Comparison of ENCODE assay signal across 35 cellular contexts in genomic region chr20:62289898-62290297, GRCh38. TPM values are rescaled to one million over a fixed set of nuclear protein-coding genes. Genes with fewer than 3 reads are reported as not detected.
DNase-seq lines count a peak whose midpoint lies in the region; ATAC-seq, FAIRE-seq and TF ChIP-seq lines count a peak whose summit lies in the region.
"Had no signal": no experiment of that assay in that cellular context is flagged by ENCODE, and none has a peak within 500 bp of the region (broad histone marks: within the 10 kb centered on the region; RNA-seq: fewer than 3 reads in every experiment).

No MANE protein-coding gene starts in this region.

- TF ChIP-seq CTCF in IMR-90 (conservative IDR thresholded peaks at IDR 0.05; ENCODE audit: low read depth, low read length) = no peak
- no peak for TF ChIP-seq CTCF in RWPE1 (conservative IDR thresholded peaks at IDR 0.05; ENCODE audit: low read depth)
- TF ChIP-seq CTCF in RWPE2 (IDR thresholded peaks at IDR 0.05; ENCODE audit: poor library complexity, severe bottlenecking) = no peak
- TF ChIP-seq CTCF in kidney (IDR thresholded peaks at IDR 0.05; ENCODE audit: borderline replicate concordance, extremely low read depth, insufficient read depth) = no peak
- no peak for TF ChIP-seq CTCF in mucosa of descending colon (IDR thresholded peaks at IDR 0.05)
- TF ChIP-seq CTCF in MM.1S (IDR thresholded peaks at IDR 0.05; ENCODE audit: low read length) = no peak

- H3K27me3 ChIP-seq in IMR-90 (ENCODE audit: control insufficient read depth, insufficient read depth, low read length) = no peaks in the 10 kb centered on the region
- no peaks in the 10 kb centered on the region for H3K27me3 ChIP-seq in RWPE2 (ENCODE audit: insufficient read depth, poor library complexity, severe bottlenecking)
- H3K27me3 ChIP-seq in MM.1S (replicated peaks; ENCODE audit: insufficient read depth, low read length) = no peaks in the 10 kb centered on the region
- H3K27me3 ChIP-seq: BE2C, BLaER1 had no signal

- H3K4me3 ChIP-seq in IMR-90 (ENCODE audit: insufficient read depth, low read depth, low read length) (no peak overlapping the region), RWPE2 (ENCODE audit: severe bottlenecking) (no peak overlapping the region), kidney (ENCODE audit: low read length in 2 of 2) (no peak overlapping the region), mucosa of descending colon (no peak overlapping the region), MM.1S (ENCODE audit: low read length) (no peak overlapping the region)
- H3K4me3 ChIP-seq: A549; BLaER1; BLaER1 treated with 17β-estradiol and CSF1 and Interleukin-3, amounts not matched to agents 10 nM and 100 nM had no signal

- no peak overlapping the region for H3K14ac ChIP-seq in IMR-90 (replicated peaks; ENCODE audit: low read depth, low read length)

- no peak for TF ChIP-seq POLR2A in IMR-90 (IDR thresholded peaks at IDR 0.05; ENCODE audit: low read depth, low read length)

- H3K79me2 ChIP-seq in MM.1S (ENCODE audit: low read length) = no peaks in the 10 kb centered on the region

- TF ChIP-seq RAD21 in IMR-90 (IDR thresholded peaks at IDR 0.05; ENCODE audit: low read length) = no peak

- H3K23ac ChIP-seq in IMR-90 (ENCODE audit: low read depth, low read length) = no peak overlapping the region

- no peak overlapping the region for H3K18ac ChIP-seq in IMR-90 (ENCODE audit: low read depth, low read length)

- H2BK20ac ChIP-seq in IMR-90 (ENCODE audit: low read depth, low read length) = no peak overlapping the region

- no peaks in the 10 kb centered on the region for H3K9me3 ChIP-seq in IMR-90 (ENCODE audit: control insufficient read depth, insufficient read depth, low read length)
- no peaks in the 10 kb centered on the region for H3K9me3 ChIP-seq in RWPE2 (ENCODE audit: severe bottlenecking)
- no peaks in the 10 kb centered on the region for H3K9me3 ChIP-seq in kidney (ENCODE audit: control insufficient read depth in 1 of 2, low read length in 2 of 2)
- H3K9me3 ChIP-seq in mucosa of descending colon = no peaks in the 10 kb centered on the region
- no peaks in the 10 kb centered on the region for H3K9me3 ChIP-seq in MM.1S (replicated peaks; ENCODE audit: insufficient read depth, low read length)
- H3K9me3 ChIP-seq: A549; BE2C; BLaER1; BLaER1 treated with 17β-estradiol and CSF1 and Interleukin-3, amounts not matched to agents 10 nM and 100 nM; Caco-2 had no signal

- H3K27ac ChIP-seq in IMR-90 (ENCODE audit: insufficient read depth, low read length) (no peak overlapping the region), RWPE1 (0 out of 2 replicates have a peak overlapping the region, but pooled peaks have one; percentile 2), RWPE2 (ENCODE audit: poor library complexity, severe bottlenecking) (no peak overlapping the region), kidney (ENCODE audit: low read depth in 2 of 2, low read length in 2 of 2) (no peak overlapping the region), MM.1S (ENCODE audit: low read length) (no peak overlapping the region)
- H3K27ac ChIP-seq: 22Rv1; A549; BLaER1; BLaER1 treated with 17β-estradiol and CSF1 and Interleukin-3, amounts not matched to agents 10 nM and 100 nM; C4-2B had no signal

- H4K20me1 ChIP-seq in IMR-90 (ENCODE audit: insufficient read depth, low read length) (no peaks in the 10 kb centered on the region; the same call in none of the 2 replicates), MM.1S (ENCODE audit: insufficient read depth, low read length) (no peaks in the 10 kb centered on the region)

- H2AK9ac ChIP-seq in IMR-90 (replicated peaks; ENCODE audit: low read depth, low read length, poor library complexity) = peak overlapping the region; percentile 33

- no peak overlapping the region for H4K91ac ChIP-seq in IMR-90 (ENCODE audit: insufficient read depth, low read depth, low read length)

- H3K4ac ChIP-seq in IMR-90 (ENCODE audit: low read depth, low read length) = no peak overlapping the region

- no peak overlapping the region for H4K5ac ChIP-seq in IMR-90 (ENCODE audit: low read depth, low read length)

- no peaks in the 10 kb centered on the region for H3K9me2 ChIP-seq in MM.1S (replicated peaks; ENCODE audit: insufficient read depth, low read length)

- BruUV-seq in IMR-90 (replicated peaks; lab: Mats Ljungman, UMichigan) = no TSS peak

- peak; percentile 51; the same call in 1 of the 2 replicates for ATAC-seq in IMR-90 (ENCODE audit: low read depth)
- no peak for ATAC-seq in RWPE2 (ENCODE audit: low read depth)
- no peak for ATAC-seq in mucosa of descending colon
- ATAC-seq in GM18867 (IDR thresholded peaks at IDR 0.05; ENCODE audit: unreplicated experiment) = no peak
- ATAC-seq: A549; CD8-positive, alpha-beta T cell had no signal

- H3K9me1 ChIP-seq in IMR-90 (ENCODE audit: insufficient read depth, low read length) = no peaks in the 10 kb centered on the region; the same call in 1 of the 2 replicates

- H3K79me1 ChIP-seq in IMR-90 (ENCODE audit: low read depth in 1 of 2, low read length in 2 of 2) = no peaks in the 10 kb centered on the region; a peak in 1 of 4 replicates

- no peak overlapping the region for H4K8ac ChIP-seq in IMR-90 (ENCODE audit: low read depth in 2 of 2, low read length in 2 of 2)

- intact Hi-C loops in IMR-90 (cut with micrococcal nuclease) (no loop called here), kidney (cut with DNase I) (no loop called here), mucosa of descending colon (cut with DNase I, micrococcal nuclease) (no loop called here)

- H2BK120ac ChIP-seq in IMR-90 (ENCODE audit: low read depth, low read length) = no peak overlapping the region

- WGBS in IMR-90 (ENCODE audit: extremely low coverage in 2 of 2, insufficient read length in 1 of 2), 2 experiments = 86% methylated on average over 4 of the region's 8 CpGs; no CpG with 5 or more reads in 1 of the 2 experiments

- H3K36me3 ChIP-seq in IMR-90 (ENCODE audit: control insufficient read depth, insufficient read depth, low read length) = peaks cover 50% of the 10 kb centered on the region
- H3K36me3 ChIP-seq in RWPE2 (ENCODE audit: low read depth) = peaks cover 78% of the 10 kb centered on the region
- H3K36me3 ChIP-seq in kidney (ENCODE audit: control insufficient read depth in 1 of 2, insufficient read depth in 2 of 2, low read length in 2 of 2) = peaks cover 22 to 40% of the 10 kb centered on the region in 2 donors
- peaks cover 15% of the 10 kb centered on the region for H3K36me3 ChIP-seq in mucosa of descending colon (ENCODE audit: low read depth)
- no peaks in the 10 kb centered on the region for H3K36me3 ChIP-seq in MM.1S (replicated peaks; ENCODE audit: insufficient read depth, low read length)

- H3K56ac ChIP-seq in IMR-90 (ENCODE audit: extremely low read depth, insufficient read depth, low read length) = no peak overlapping the region

- H2AK5ac ChIP-seq in IMR-90 (ENCODE audit: low read depth, low read length) = no peak overlapping the region

- H3F3A ChIP-seq in MM.1S (ENCODE audit: insufficient read depth, low read length) = no peaks in the 10 kb centered on the region

- H3K4me2 ChIP-seq in IMR-90 (ENCODE audit: low read depth, low read length) (no peak overlapping the region), MM.1S (ENCODE audit: low read depth, low read length) (no peak overlapping the region)
- H3K4me2 ChIP-seq: A549; BLaER1; BLaER1 treated with 17β-estradiol and CSF1 and Interleukin-3, amounts not matched to agents 10 nM and 100 nM had no signal

- POLR2A ChIA-PET in IMR-90 (lab: Charles Lee; ENCODE audit: unreplicated experiment) = no interaction called here
- POLR2A ChIA-PET in RWPE1 (lab: Yijun Ruan, JAX; ENCODE audit: low non-redundant PET) = no interaction called here

- FAIRE-seq in kidney (lab: Jason Lieb, UNC) = no peak
- FAIRE-seq: A204.1, A549, D721Med had no signal

- H2BK15ac ChIP-seq in IMR-90 (ENCODE audit: low read depth, low read length) = no peak overlapping the region

- H3K9ac ChIP-seq in IMR-90 (ENCODE audit: low read depth, low read length) (no peak overlapping the region), kidney (ENCODE audit: low read length in 2 of 2) (no peak overlapping the region), MM.1S (ENCODE audit: low read length) (no peak overlapping the region)
- H3K9ac ChIP-seq: BLaER1; BLaER1 treated with 17β-estradiol and CSF1 and Interleukin-3, amounts not matched to agents 10 nM and 100 nM had no signal

- in situ Hi-C loops in IMR-90 (cut with MboI; ENCODE audit: low sequenced_read_pairs) = loop anchor here (25.0 kb wide), 1 partner anchor 322 kb away; no protein-coding TSS in a partner anchor

- peak; percentile 15 for DNase-seq in IMR-90
- no peak for DNase-seq in RWPE1 (ENCODE audit: low spot score)
- peak; percentile 66 for DNase-seq in RWPE2 (ENCODE audit: low spot score)
- peak; percentile 45 for DNase-seq in kidney
- no peak for DNase-seq in mucosa of descending colon
- DNase-seq in MM.1S = no peak
- no peak for DNase-seq in NCI-H82 treated with DMSO at 0.1 percent for 48 hours (lab: John Stamatoyannopoulos, UW; ENCODE audit: unreplicated experiment)
- DNase-seq: 8988T; ACHN; AML-193; BE2C; C1 segment of cervical spinal cord; Caco-2; Calu3; CD4-positive, alpha-beta memory T cell; CD4-positive, alpha-beta T cell; CD4-positive, CD25-positive, alpha-beta regulatory T cell; CD8-positive, alpha-beta memory T cell; CD8-positive, alpha-beta T cell; COR-L47; DMS 273 treated with DMSO at 0.1 percent for 48 hours; DMS153; DMS53; DMS79; DMS79 treated with DMSO at 0.1 percent for 48 hours; DND-41; EL had no signal

- dilution Hi-C loops in IMR-90 (cut with HindIII; ENCODE audit: low sequenced_read_pairs, unreplicated experiment) = loop anchor here (25.0 kb wide), 1 partner anchor 97 kb away; the partner anchor contains the start of gene RPS21

- CTCF ChIA-PET in IMR-90 (lab: Yijun Ruan, JAX) (no interaction called here), RWPE1 (lab: Yijun Ruan, JAX) (no interaction called here)

- H3K4me1 ChIP-seq in IMR-90 (ENCODE audit: control insufficient read depth, insufficient read depth, low read length) = no peaks in the 10 kb centered on the region
- H3K4me1 ChIP-seq in RWPE2 (ENCODE audit: insufficient read depth, poor library complexity, severe bottlenecking) = no peaks in the 10 kb centered on the region
- H3K4me1 ChIP-seq in kidney (ENCODE audit: control insufficient read depth in 1 of 2, insufficient read depth in 1 of 2, low read depth in 1 of 2, low read length in 2 of 2) = no peaks in the 10 kb centered on the region
- H3K4me1 ChIP-seq in mucosa of descending colon (ENCODE audit: low read depth) = no peaks in the 10 kb centered on the region
- no peaks in the 10 kb centered on the region for H3K4me1 ChIP-seq in MM.1S (ENCODE audit: low read length)
- H3K4me1 ChIP-seq: A549, Caco-2 had no signal

- no peak overlapping the region for H2BK5ac ChIP-seq in IMR-90 (ENCODE audit: low read depth, low read length, poor library complexity, severe bottlenecking)

- no peak overlapping the region for H2AFZ ChIP-seq in IMR-90 (replicated peaks; ENCODE audit: low read length, poor library complexity)
- H2AFZ ChIP-seq in MM.1S (ENCODE audit: low read length) = no peak overlapping the region

RNA-seq across cellular contexts. Expression of gene ADRM1, which starts 12.9 kb away (rescaled TPM):
- 96.9 and 103 TPM in 2 replicates for total RNA-seq in IMR-90 (2012; rRNA removed)
- 149 and 188 TPM in 2 replicates for polyA plus RNA-seq in IMR-90 (2012; rRNA removed)
- polyA plus RNA-seq in IMR-90 (2012; cell fraction: cytosol; rRNA removed) = 188 and 201 TPM in 2 replicates
- polyA plus RNA-seq in IMR-90 (2012; cell fraction: nucleus; rRNA removed; ENCODE audit: low replicate concordance) = 76.7 and 165 TPM in 2 replicates
- 64.4 TPM for total RNA-seq in kidney
- polyA plus RNA-seq in kidney (ENCODE audit: insufficient read depth, low read depth, low replicate concordance) = 79.4 TPM
- total RNA-seq in mucosa of descending colon = 10 to 100 TPM; 54.4 to 85.8 (median 77.6) TPM

RNA-seq across cellular contexts. Expression of gene OSBPL2, which starts 51.6 kb away (rescaled TPM):
- total RNA-seq in IMR-90 (2012; rRNA removed) (27.6 and 28.6 TPM in 2 replicates), kidney (57.1 TPM), mucosa of descending colon (100 to 1,000 TPM in 1 of 3 donors, 10 to 100 TPM in 2; 87.0 to 111 (median 91.6) TPM)
- polyA plus RNA-seq in IMR-90 (2012; rRNA removed) (17.7 and 19.3 TPM in 2 replicates), kidney (ENCODE audit: insufficient read depth, low read depth, low replicate concordance) (20.4 TPM)
- polyA plus RNA-seq in IMR-90 (2012; cell fraction: cytosol; rRNA removed) = 13.1 and 15.2 TPM in 2 replicates
- 36.2 and 68.6 TPM in 2 replicates for polyA plus RNA-seq in IMR-90 (2012; cell fraction: nucleus; rRNA removed; ENCODE audit: low replicate concordance)

Comparison
In these comparisons a context has a peak if more than half of its experiments do, and no peak if none do; other contexts are left out.
1. DNase-seq: peak in IMR-90 (single experiment), RWPE2 (single experiment) and kidney (single experiment); none in RWPE1 (single experiment), mucosa of descending colon (0 of 3), MM.1S (single experiment) and NCI-H82 treated with DMSO at 0.1 percent for 48 hours (single experiment).